ENCODE assay signal across 1 cellular context in the genomic region with DNA sequence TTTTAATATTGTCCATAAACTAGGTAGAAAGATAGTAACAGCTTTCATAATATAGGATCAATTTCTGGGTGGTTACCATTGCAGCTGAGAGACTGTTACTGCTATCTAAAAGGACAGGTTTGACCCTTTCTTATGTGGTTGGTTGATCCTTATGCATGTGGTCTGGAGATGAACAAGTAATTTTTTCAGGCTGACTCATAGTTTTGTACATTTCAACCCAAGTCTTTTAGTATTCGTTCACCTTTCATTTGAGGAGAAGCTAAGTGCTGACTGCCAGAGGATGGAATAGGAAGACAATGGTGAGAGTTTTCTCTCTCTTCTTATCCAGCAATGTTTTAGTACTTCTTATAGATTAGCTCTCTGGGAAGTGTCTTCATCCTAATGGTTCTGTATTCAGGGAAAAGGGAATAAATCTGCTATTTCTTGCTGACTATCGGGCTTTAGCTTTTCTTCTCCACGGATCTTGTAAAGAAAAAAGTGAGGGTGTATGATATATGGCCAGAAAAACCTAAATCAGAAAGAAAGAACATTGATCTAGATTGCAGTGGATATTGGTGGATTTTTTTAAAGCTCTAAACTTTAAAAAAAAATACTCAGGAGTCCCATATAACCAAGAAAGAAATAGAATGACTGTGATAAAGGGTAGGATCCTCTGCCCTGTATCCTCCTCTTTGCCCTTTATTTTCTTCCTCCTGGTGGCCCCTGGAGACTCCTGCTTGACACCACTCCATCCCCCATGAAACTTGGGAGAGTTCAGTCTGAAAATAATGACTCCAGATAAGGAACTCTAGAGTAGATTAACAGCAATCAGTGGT.
A peak's percentile ranks its signal among the peaks of the same experiment; 100 is the strongest.
TF ChIP-seq lines count a peak whose summit lies in the region.

No MANE protein-coding gene starts in this region.

TF ChIP-seq in K562, 482 proteins besides CTCF, POLR2A, EP300 and RAD21 (continued from another document and continues in another):
- TF ChIP-seq ZNF512 (tag; IDR thresholded peaks at IDR 0.05) (no peak), ZNF133 (CRISPR knock-in tag; IDR thresholded peaks at IDR 0.05) (no peak), PPARD (CRISPR knock-in tag; IDR thresholded peaks at IDR 0.05) (no peak), YBX1 (IDR thresholded peaks at IDR 0.05) (no peak), ZC3H8 (IDR thresholded peaks at IDR 0.05) (peak; percentile 77; the same call in 1 of the 2 replicates), RCOR1 (IDR thresholded peaks at IDR 0.05; ENCODE audit: borderline replicate concordance in 1 of 2, low read depth in 2 of 2, low read length in 2 of 2) (peak; percentile 55 to 89; a peak in 3 of 4 replicates), KLF10 (CRISPR knock-in tag; IDR thresholded peaks at IDR 0.05) (no peak; the same call in 1 of the 2 replicates), SOX6 (IDR thresholded peaks at IDR 0.05) (peak; percentile 95), RBM14 (IDR thresholded peaks at IDR 0.05; ENCODE audit: borderline replicate concordance, insufficient read depth, low read depth, low read length) (no peak), ZNF134 (CRISPR knock-in tag; conservative IDR thresholded peaks at IDR 0.05) (no peak), ZNF143 (CRISPR knock-in tag; IDR thresholded peaks at IDR 0.05) (no peak), HNRNPH1 (optimal IDR thresholded peaks at IDR 0.05; ENCODE audit: low read depth, low read length) (no peak), TAF15 (IDR thresholded peaks at IDR 0.05; ENCODE audit: low read depth, low read length) (no peak), ZNF224 (CRISPR knock-in tag; IDR thresholded peaks at IDR 0.05) (no peak), PBX2 (CRISPR knock-in tag; IDR thresholded peaks at IDR 0.05; ENCODE audit: low read depth) (no peak), PBX2 (tag; conservative IDR thresholded peaks at IDR 0.05; ENCODE audit: low read depth) (no peak; the same call in 1 of the 2 replicates), POLR2B (IDR thresholded peaks at IDR 0.05; ENCODE audit: low read depth, partially characterized antibody) (peak; percentile 97), PHTF2 (CRISPR knock-in tag; IDR thresholded peaks at IDR 0.05) (no peak), POLR3A (IDR thresholded peaks at IDR 0.05; ENCODE audit: borderline replicate concordance, extremely low read depth, insufficient read depth, insufficient read length) (no peak), YY1 (IDR thresholded peaks at IDR 0.05; ENCODE audit: borderline replicate concordance in 1 of 3, control insufficient read depth in 1 of 3, extremely low read depth in 1 of 3, insufficient read depth in 3 of 3, insufficient read length in 1 of 3, insufficient replicate concordance in 2 of 3, low read depth in 1 of 3, low read length in 2 of 3) (no peak), ZNF398 (CRISPR knock-in tag; IDR thresholded peaks at IDR 0.05) (no peak), MAFF (IDR thresholded peaks at IDR 0.05; ENCODE audit: low read length) (peak; percentile 87), TSHZ1 (CRISPR knock-in tag; IDR thresholded peaks at IDR 0.05) (no peak), SPI1 (IDR thresholded peaks at IDR 0.05; ENCODE audit: borderline replicate concordance, low read depth, low read length) (no peak), ELF4 (CRISPR knock-in tag; IDR thresholded peaks at IDR 0.05) (no peak), NR2C1 (IDR thresholded peaks at IDR 0.05) (peak; percentile 42), NR2C1 (tag; IDR thresholded peaks at IDR 0.05) (no peak), TSC22D4 (tag; IDR thresholded peaks at IDR 0.05) (no peak), TEAD2 (tag; IDR thresholded peaks at IDR 0.05) (no peak), CXXC5 (CRISPR knock-in tag; IDR thresholded peaks at IDR 0.05) (no peak; the same call in 1 of the 2 replicates), DDX20 (tag; IDR thresholded peaks at IDR 0.05; ENCODE audit: low read depth) (0 out of 2 replicates have a peak, but pooled peaks have one; percentile 32), ZNF584 (CRISPR knock-in tag; IDR thresholded peaks at IDR 0.05; ENCODE audit: low read depth) (no peak), KDM1A (IDR thresholded peaks at IDR 0.05) (peak; percentile 81 to 88), MYNN (IDR thresholded peaks at IDR 0.05) (peak; percentile 76; the same call in 1 of the 2 replicates), MYNN (CRISPR knock-in tag; IDR thresholded peaks at IDR 0.05) (no peak), LARP7 (IDR thresholded peaks at IDR 0.05) (0 out of 2 replicates have a peak, but pooled peaks have one; percentile 68), IFI16 (CRISPR knock-in tag; IDR thresholded peaks at IDR 0.05) (no peak), NUFIP1 (IDR thresholded peaks at IDR 0.05; ENCODE audit: partially characterized antibody) (no peak), MYBL2 (IDR thresholded peaks at IDR 0.05; ENCODE audit: low read depth) (peak; percentile 47; the same call in 1 of the 2 replicates), MYBL2 (CRISPR knock-in tag; IDR thresholded peaks at IDR 0.05; ENCODE audit: borderline replicate concordance) (no peak), HDAC2 (IDR thresholded peaks at IDR 0.05) (peak; percentile 81; the same call in 1 of the 2 replicates)
- TF ChIP-seq, protein P1, sequence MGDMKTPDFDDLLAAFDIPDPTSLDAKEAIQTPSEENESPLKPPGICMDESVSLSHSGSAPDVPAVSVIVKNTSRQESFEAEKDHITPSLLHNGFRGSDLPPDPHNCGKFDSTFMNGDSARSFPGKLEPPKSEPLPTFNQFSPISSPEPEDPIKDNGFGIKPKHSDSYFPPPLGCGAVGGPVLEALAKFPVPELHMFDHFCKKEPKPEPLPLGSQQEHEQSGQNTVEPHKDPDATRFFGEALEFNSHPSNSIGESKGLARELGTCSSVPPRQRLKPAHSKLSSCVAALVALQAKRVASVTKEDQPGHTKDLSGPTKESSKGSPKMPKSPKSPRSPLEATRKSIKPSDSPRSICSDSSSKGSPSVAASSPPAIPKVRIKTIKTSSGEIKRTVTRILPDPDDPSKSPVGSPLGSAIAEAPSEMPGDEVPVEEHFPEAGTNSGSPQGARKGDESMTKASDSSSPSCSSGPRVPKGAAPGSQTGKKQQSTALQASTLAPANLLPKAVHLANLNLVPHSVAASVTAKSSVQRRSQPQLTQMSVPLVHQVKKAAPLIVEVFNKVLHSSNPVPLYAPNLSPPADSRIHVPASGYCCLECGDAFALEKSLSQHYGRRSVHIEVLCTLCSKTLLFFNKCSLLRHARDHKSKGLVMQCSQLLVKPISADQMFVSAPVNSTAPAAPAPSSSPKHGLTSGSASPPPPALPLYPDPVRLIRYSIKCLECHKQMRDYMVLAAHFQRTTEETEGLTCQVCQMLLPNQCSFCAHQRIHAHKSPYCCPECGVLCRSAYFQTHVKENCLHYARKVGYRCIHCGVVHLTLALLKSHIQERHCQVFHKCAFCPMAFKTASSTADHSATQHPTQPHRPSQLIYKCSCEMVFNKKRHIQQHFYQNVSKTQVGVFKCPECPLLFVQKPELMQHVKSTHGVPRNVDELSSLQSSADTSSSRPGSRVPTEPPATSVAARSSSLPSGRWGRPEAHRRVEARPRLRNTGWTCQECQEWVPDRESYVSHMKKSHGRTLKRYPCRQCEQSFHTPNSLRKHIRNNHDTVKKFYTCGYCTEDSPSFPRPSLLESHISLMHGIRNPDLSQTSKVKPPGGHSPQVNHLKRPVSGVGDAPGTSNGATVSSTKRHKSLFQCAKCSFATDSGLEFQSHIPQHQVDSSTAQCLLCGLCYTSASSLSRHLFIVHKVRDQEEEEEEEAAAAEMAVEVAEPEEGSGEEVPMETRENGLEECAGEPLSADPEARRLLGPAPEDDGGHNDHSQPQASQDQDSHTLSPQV (IDR thresholded peaks at IDR 0.05), result peak; percentile 81
- TF ChIP-seq, protein P2, sequence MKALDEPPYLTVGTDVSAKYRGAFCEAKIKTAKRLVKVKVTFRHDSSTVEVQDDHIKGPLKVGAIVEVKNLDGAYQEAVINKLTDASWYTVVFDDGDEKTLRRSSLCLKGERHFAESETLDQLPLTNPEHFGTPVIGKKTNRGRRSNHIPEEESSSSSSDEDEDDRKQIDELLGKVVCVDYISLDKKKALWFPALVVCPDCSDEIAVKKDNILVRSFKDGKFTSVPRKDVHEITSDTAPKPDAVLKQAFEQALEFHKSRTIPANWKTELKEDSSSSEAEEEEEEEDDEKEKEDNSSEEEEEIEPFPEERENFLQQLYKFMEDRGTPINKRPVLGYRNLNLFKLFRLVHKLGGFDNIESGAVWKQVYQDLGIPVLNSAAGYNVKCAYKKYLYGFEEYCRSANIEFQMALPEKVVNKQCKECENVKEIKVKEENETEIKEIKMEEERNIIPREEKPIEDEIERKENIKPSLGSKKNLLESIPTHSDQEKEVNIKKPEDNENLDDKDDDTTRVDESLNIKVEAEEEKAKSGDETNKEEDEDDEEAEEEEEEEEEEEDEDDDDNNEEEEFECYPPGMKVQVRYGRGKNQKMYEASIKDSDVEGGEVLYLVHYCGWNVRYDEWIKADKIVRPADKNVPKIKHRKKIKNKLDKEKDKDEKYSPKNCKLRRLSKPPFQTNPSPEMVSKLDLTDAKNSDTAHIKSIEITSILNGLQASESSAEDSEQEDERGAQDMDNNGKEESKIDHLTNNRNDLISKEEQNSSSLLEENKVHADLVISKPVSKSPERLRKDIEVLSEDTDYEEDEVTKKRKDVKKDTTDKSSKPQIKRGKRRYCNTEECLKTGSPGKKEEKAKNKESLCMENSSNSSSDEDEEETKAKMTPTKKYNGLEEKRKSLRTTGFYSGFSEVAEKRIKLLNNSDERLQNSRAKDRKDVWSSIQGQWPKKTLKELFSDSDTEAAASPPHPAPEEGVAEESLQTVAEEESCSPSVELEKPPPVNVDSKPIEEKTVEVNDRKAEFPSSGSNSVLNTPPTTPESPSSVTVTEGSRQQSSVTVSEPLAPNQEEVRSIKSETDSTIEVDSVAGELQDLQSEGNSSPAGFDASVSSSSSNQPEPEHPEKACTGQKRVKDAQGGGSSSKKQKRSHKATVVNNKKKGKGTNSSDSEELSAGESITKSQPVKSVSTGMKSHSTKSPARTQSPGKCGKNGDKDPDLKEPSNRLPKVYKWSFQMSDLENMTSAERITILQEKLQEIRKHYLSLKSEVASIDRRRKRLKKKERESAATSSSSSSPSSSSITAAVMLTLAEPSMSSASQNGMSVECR (CRISPR knock-in tag; IDR thresholded peaks at IDR 0.05), result no peak
